In genomic region chr7:158814637-158815036, GRCh38 we compare ENCODE assay signal across 8 cellular contexts. TPM values are rescaled to one million over a fixed set of nuclear protein-coding genes. Genes with fewer than 3 reads are reported as not detected.
DNase-seq lines count a peak whose midpoint lies in the region; ATAC-seq and TF ChIP-seq lines count a peak whose summit lies in the region.

No MANE protein-coding gene starts in this region.

- H3K4me1 ChIP-seq in sigmoid colon, result peaks cover 0 to 94% (median 82%) of the 10 kb centered on the region in 4 donors
- peaks cover 43% of the 10 kb centered on the region for H3K4me1 ChIP-seq in PC-3 (ENCODE audit: insufficient read depth, low read length)

- peaks cover 3% of the 10 kb centered on the region; the same call in 1 of the 2 replicates for H4K20me1 ChIP-seq in PC-3 (ENCODE audit: low read length)

- no TSS peak for BruUV-seq in PC-3 (replicated peaks; lab: Mats Ljungman, UMichigan)

- CTCF ChIA-PET in PC-3 (lab: Charles Lee) (no interaction called here), HEK293T (lab: Yijun Ruan, JAX) (interaction anchor here (0.6 kb wide), 1 partner anchor 86 kb away, joined by 5 read pairs; no protein-coding TSS in a partner anchor)

- H3K9me3 ChIP-seq in sigmoid colon, result no peaks in the 10 kb centered on the region
- no peaks in the 10 kb centered on the region for H3K9me3 ChIP-seq in PC-3 (ENCODE audit: low read length)

- H3K4me2 ChIP-seq in PC-3 (ENCODE audit: low read length), result no peak overlapping the region

- peak overlapping the region; percentile 93 to 95 (median 94) for H3K27ac ChIP-seq in sigmoid colon
- H3K27ac ChIP-seq in PC-3 (ENCODE audit: low read length), result no peak overlapping the region

- no peak overlapping the region for H3K9ac ChIP-seq in PC-3 (ENCODE audit: low read length)

- H3K4me3 ChIP-seq in choroid plexus epithelial cell (ENCODE audit: low read depth, low read length), result no peak overlapping the region
- no peak overlapping the region for H3K4me3 ChIP-seq in sigmoid colon
- H3K4me3 ChIP-seq in PC-3 (ENCODE audit: low read length), result no peak overlapping the region

- no peak for TF ChIP-seq EP300 in sigmoid colon (IDR thresholded peaks at IDR 0.05)

- intact Hi-C loops in sigmoid colon (cut with DNase I) (loop anchor here (2.0 kb wide), 1 partner anchor 14 kb away; the partner anchor contains the start of gene ESYT2), PC-3 (cut with micrococcal nuclease) (loop anchor here (5.0 to 10.0 kb wide), 2 partner anchors 112 to 160 kb away; partner anchors contain the start of gene NCAPG2)

- peaks cover 91% of the 10 kb centered on the region for H3K79me2 ChIP-seq in PC-3 (ENCODE audit: low read length)

- 36 to 58% methylated on average over 2 of the region's 2 CpGs for WGBS in sigmoid colon, 2 donors

- peak; percentile 7 for DNase-seq in NCI-H2227 treated with DMSO at 0.1 percent for 48 hours (lab: John Stamatoyannopoulos, UW)
- peak; percentile 25 for DNase-seq in choroid plexus epithelial cell (ENCODE audit: low read depth)
- no peak for DNase-seq in sigmoid colon
- DNase-seq in PC-3, result no peak
- DNase-seq in HEK293T (ENCODE audit: extremely low spot score), result no peak
- DNase-seq in NCI-H524 treated with DMSO at 0.1 percent for 48 hours (lab: John Stamatoyannopoulos, UW), result no peak

- no peaks in the 10 kb centered on the region for H3K27me3 ChIP-seq in sigmoid colon
- no peaks in the 10 kb centered on the region for H3K27me3 ChIP-seq in PC-3 (ENCODE audit: low read length)

- H3K9me2 ChIP-seq in PC-3 (replicated peaks; ENCODE audit: low read length), result no peaks in the 10 kb centered on the region

- TF ChIP-seq CTCF in choroid plexus epithelial cell (conservative IDR thresholded peaks at IDR 0.05; ENCODE audit: low read depth, low read length) (no peak), sigmoid colon (IDR thresholded peaks at IDR 0.05) (no peak), PC-3 (conservative IDR thresholded peaks at IDR 0.05; ENCODE audit: low read depth, low read length) (no peak)

- POLR2A ChIA-PET in PC-3 (lab: Charles Lee; ENCODE audit: unreplicated experiment) (no interaction called here), HEK293T (lab: Yijun Ruan, JAX) (interaction anchor here (1.2 kb wide), 1 partner anchor 110 kb away, joined by 3 read pairs; the partner anchor contains the start of gene NCAPG2)

- ATAC-seq in GM21737 (IDR thresholded peaks at IDR 0.05; ENCODE audit: unreplicated experiment) (peak; percentile 36), HG02759 (IDR thresholded peaks at IDR 0.05; ENCODE audit: unreplicated experiment) (no peak), PC-3 (no peak)

- peaks cover 11% of the 10 kb centered on the region for H3F3A ChIP-seq in PC-3 (ENCODE audit: low read length, unreplicated experiment)

- no peak overlapping the region for H2AFZ ChIP-seq in PC-3 (ENCODE audit: low read length)

- H3K36me3 ChIP-seq in sigmoid colon, result no peaks in the 10 kb centered on the region
- no peaks in the 10 kb centered on the region for H3K36me3 ChIP-seq in PC-3 (ENCODE audit: low read depth, low read length)

- TF ChIP-seq POLR2A in sigmoid colon (IDR thresholded peaks at IDR 0.05), result no peak

TF ChIP-seq in HEK293T, 16 proteins besides CTCF, POLR2A, EP300 and RAD21:
- no peak for TF ChIP-seq CTBP1 (IDR thresholded peaks at IDR 0.05; ENCODE audit: borderline replicate concordance)
- TF ChIP-seq TARDBP (IDR thresholded peaks at IDR 0.05), result no peak
- TF ChIP-seq FOXK2 (IDR thresholded peaks at IDR 0.05), result no peak
- no peak for TF ChIP-seq ELF4 (IDR thresholded peaks at IDR 0.05)
- no peak for TF ChIP-seq LEF1 (IDR thresholded peaks at IDR 0.05; ENCODE audit: borderline replicate concordance)
- TF ChIP-seq L3MBTL2 (conservative IDR thresholded peaks at IDR 0.05), result no peak
- no peak for TF ChIP-seq FOXM1 (IDR thresholded peaks at IDR 0.05; ENCODE audit: borderline replicate concordance)
- no peak for TF ChIP-seq FOXA1 (IDR thresholded peaks at IDR 0.05)
- no peak for TF ChIP-seq SP1 (IDR thresholded peaks at IDR 0.05)
- no peak for TF ChIP-seq PKNOX1 (IDR thresholded peaks at IDR 0.05)
- TF ChIP-seq NFRKB (IDR thresholded peaks at IDR 0.05), result no peak
- no peak for TF ChIP-seq BHLHE40 (IDR thresholded peaks at IDR 0.05; ENCODE audit: borderline replicate concordance)
- TF ChIP-seq ARNT (IDR thresholded peaks at IDR 0.05), result no peak

RNA-seq across cellular contexts. Expression of gene ESYT2, which starts 14.7 kb away (rescaled TPM):
- total RNA-seq in sigmoid colon (100 to 1,000 TPM; 105 to 127 (median 119) TPM), PC-3 (2014; rRNA removed) (76.1 and 78.0 TPM in 2 replicates)
- 10 to 100 TPM in 2 of 3 donors, 1 to 10 TPM in 1; 6.9 to 38.6 (median 11.4) TPM for polyA plus RNA-seq in sigmoid colon

RNA-seq across cellular contexts. Expression of gene DYNC2I1, which starts 41.7 kb away (rescaled TPM):
- total RNA-seq in sigmoid colon (10 to 100 TPM; 22.1 to 35.3 (median 26.9) TPM), PC-3 (2014; rRNA removed) (12.2 and 18.8 TPM in 2 replicates)
- polyA plus RNA-seq in sigmoid colon, result 100 to 1,000 TPM in 1 of 3 donors, 1 to 10 TPM in 2; 8.7 to 107 (median 9.6) TPM

Comparison
In these comparisons a context has a peak if more than half of its experiments do, and no peak if none do; other contexts are left out.
1. DNase-seq: peak in NCI-H2227 treated with DMSO at 0.1 percent for 48 hours (single experiment) and choroid plexus epithelial cell (single experiment); none in sigmoid colon (single experiment), PC-3 (single experiment), HEK293T (single experiment) and NCI-H524 treated with DMSO at 0.1 percent for 48 hours (single experiment).